ENCODE assay signal across 8 cellular contexts in the genomic region with DNA sequence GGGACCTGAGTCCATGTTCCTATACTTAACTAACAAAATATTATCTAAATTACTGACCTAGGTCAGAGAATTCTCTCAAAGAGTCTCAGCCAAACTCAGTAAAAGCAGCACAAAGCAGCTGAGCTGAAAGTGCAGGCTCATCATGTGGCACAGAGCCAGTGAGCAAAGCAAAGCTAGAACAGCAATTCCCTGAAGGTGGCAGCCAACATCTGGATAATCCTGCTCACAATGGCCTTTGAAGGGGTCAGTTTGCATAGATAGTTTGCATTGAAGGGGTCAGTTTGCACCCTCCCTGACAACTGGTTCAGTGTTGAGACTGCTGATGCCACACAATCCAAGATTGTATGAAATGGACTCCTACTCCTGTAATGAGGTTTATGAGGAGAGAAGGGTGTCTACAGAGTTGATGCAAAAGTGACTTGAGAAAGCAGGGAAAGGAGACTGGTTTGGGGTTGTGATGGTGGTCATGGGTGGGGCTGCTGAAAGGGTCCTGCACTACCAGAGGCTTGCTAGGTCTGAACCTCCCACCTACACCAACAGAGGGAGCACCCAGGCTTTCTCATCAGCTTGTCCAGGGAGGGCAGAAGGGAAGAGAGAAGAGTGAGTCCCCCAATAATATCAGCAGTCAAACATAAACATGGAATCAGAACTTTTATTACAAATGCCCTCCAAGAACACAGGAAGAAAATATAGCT. TPM values are rescaled to one million over a fixed set of nuclear protein-coding genes. Genes with fewer than 3 reads are reported as not detected.
DNase-seq lines count a peak whose midpoint lies in the region; ATAC-seq and TF ChIP-seq lines count a peak whose summit lies in the region.

No MANE protein-coding gene starts in this region.

- no peaks in the 10 kb centered on the region for H4K20me1 ChIP-seq in PC-3 (ENCODE audit: low read length)

- H3K9ac ChIP-seq in PC-3 (ENCODE audit: low read length) (no peak overlapping the region), mesenchymal stem cell (ENCODE audit: low read length) (no peak overlapping the region), colonic mucosa (ENCODE audit: low read depth in 2 of 2, low read length in 2 of 2) (no peak overlapping the region)

- no peaks in the 10 kb centered on the region for H3K79me2 ChIP-seq in PC-3 (ENCODE audit: low read length)

- no peak overlapping the region for H3K4ac ChIP-seq in mesenchymal stem cell (ENCODE audit: low read depth in 1 of 2, low read length in 2 of 2)

- no peaks in the 10 kb centered on the region for H3K9me3 ChIP-seq in PC-3 (ENCODE audit: low read length)
- no peaks in the 10 kb centered on the region for H3K9me3 ChIP-seq in mesenchymal stem cell (ENCODE audit: control insufficient read depth, low read length)
- H3K9me3 ChIP-seq in colonic mucosa: no peaks in the 10 kb centered on the region

- H3K27ac ChIP-seq in PC-3 (ENCODE audit: low read length): no peak overlapping the region
- no peak overlapping the region for H3K27ac ChIP-seq in mesenchymal stem cell (ENCODE audit: low read length, poor library complexity, severe bottlenecking)
- H3K27ac ChIP-seq in colonic mucosa: no peak overlapping the region

- H4K91ac ChIP-seq in mesenchymal stem cell (ENCODE audit: low read length): no peak overlapping the region

- no peak overlapping the region for H3K23ac ChIP-seq in mesenchymal stem cell (ENCODE audit: low read length in 2 of 2)

- intact Hi-C loops in PC-3 (cut with micrococcal nuclease): no loop called here
- intact Hi-C loops in colonic mucosa (cut with DNase I): no loop called here

- no peaks in the 10 kb centered on the region for H3K79me1 ChIP-seq in mesenchymal stem cell (replicated peaks; ENCODE audit: low read length, poor library complexity, severe bottlenecking)

- no peak overlapping the region for H2AFZ ChIP-seq in PC-3 (ENCODE audit: low read length)
- no peak overlapping the region for H2AFZ ChIP-seq in mesenchymal stem cell (ENCODE audit: low read depth, low read length)

- no peak overlapping the region for H2BK120ac ChIP-seq in mesenchymal stem cell (ENCODE audit: low read depth, low read length)

- CTCF ChIA-PET in PC-3 (lab: Charles Lee): no interaction called here

- H3K4me2 ChIP-seq in PC-3 (ENCODE audit: low read length) (no peak overlapping the region), mesenchymal stem cell (ENCODE audit: low read length, poor library complexity, severe bottlenecking) (no peak overlapping the region)

- H3K4me3 ChIP-seq in PC-3 (ENCODE audit: low read length): no peak overlapping the region
- H3K4me3 ChIP-seq in mesenchymal stem cell (ENCODE audit: insufficient read depth in 1 of 2, low read depth in 1 of 2, low read length in 2 of 2): no peak overlapping the region
- H3K4me3 ChIP-seq in colonic mucosa: no peak overlapping the region

- DNase-seq in PC-3: no peak
- DNase-seq in mesenchymal stem cell: peak; percentile 13
- DNase-seq in SK-N-DZ (ENCODE audit: low spot score): no peak
- no peak for DNase-seq in colonic mucosa
- no peak for DNase-seq in stimulated activated CD4-positive, alpha-beta T cell treated with anti-CD3 and anti-CD28 coated beads, Interleukin-12 subunit alpha, Interleukin-12 subunit beta, amount 100 ng/mL, for 4 hours
- no peak for DNase-seq in stimulated activated naive CD4-positive, alpha-beta T cell (lab: John Stamatoyannopoulos, UW)

- H2BK5ac ChIP-seq in mesenchymal stem cell (ENCODE audit: low read depth, low read length, poor library complexity, severe bottlenecking): no peak overlapping the region

- H2BK15ac ChIP-seq in mesenchymal stem cell (ENCODE audit: low read depth, poor library complexity, severe bottlenecking): no peak overlapping the region

- H2BK12ac ChIP-seq in mesenchymal stem cell (ENCODE audit: low read length in 2 of 2): no peak overlapping the region

- POLR2A ChIA-PET in PC-3 (lab: Charles Lee; ENCODE audit: unreplicated experiment): no interaction called here

- H3K4me1 ChIP-seq in PC-3 (ENCODE audit: insufficient read depth, low read length) (no peaks in the 10 kb centered on the region), mesenchymal stem cell (ENCODE audit: control insufficient read depth, insufficient read depth, low read depth, low read length) (peaks cover 6% of the 10 kb centered on the region), colonic mucosa (no peaks in the 10 kb centered on the region)

- H3K14ac ChIP-seq in mesenchymal stem cell (ENCODE audit: low read length in 2 of 2): no peak overlapping the region

- no peak overlapping the region for H3K18ac ChIP-seq in mesenchymal stem cell (ENCODE audit: low read depth in 1 of 2, low read length in 2 of 2)

- no peaks in the 10 kb centered on the region for H3K27me3 ChIP-seq in PC-3 (ENCODE audit: low read length)
- no peaks in the 10 kb centered on the region for H3K27me3 ChIP-seq in mesenchymal stem cell (ENCODE audit: control insufficient read depth in 1 of 2, insufficient read depth in 1 of 2, low read length in 2 of 2)
- no peaks in the 10 kb centered on the region for H3K27me3 ChIP-seq in colonic mucosa

- BruUV-seq in PC-3 (replicated peaks; lab: Mats Ljungman, UMichigan): no TSS peak

- ATAC-seq in GM18861 (IDR thresholded peaks at IDR 0.05; ENCODE audit: unreplicated experiment): peak; percentile 43
- peak; percentile 52 for ATAC-seq in HG02678 (IDR thresholded peaks at IDR 0.05; ENCODE audit: unreplicated experiment)
- no peak for ATAC-seq in PC-3

- H2AK5ac ChIP-seq in mesenchymal stem cell (ENCODE audit: low read length, severe bottlenecking): no peak overlapping the region

- H3K9me2 ChIP-seq in PC-3 (replicated peaks; ENCODE audit: low read length): no peaks in the 10 kb centered on the region

- H3K36me3 ChIP-seq in PC-3 (ENCODE audit: low read depth, low read length) (no peaks in the 10 kb centered on the region), mesenchymal stem cell (ENCODE audit: control insufficient read depth in 1 of 2, insufficient read depth in 2 of 2, low read depth in 1 of 2, low read length in 2 of 2) (no peaks in the 10 kb centered on the region), colonic mucosa (no peaks in the 10 kb centered on the region)

- H4K8ac ChIP-seq in mesenchymal stem cell (ENCODE audit: low read length): no peak overlapping the region

- peak; percentile 42 for TF ChIP-seq CTCF in PC-3 (conservative IDR thresholded peaks at IDR 0.05; ENCODE audit: low read depth, low read length)
- TF ChIP-seq CTCF in colonic mucosa (IDR thresholded peaks at IDR 0.05): no peak

- no peaks in the 10 kb centered on the region for H3F3A ChIP-seq in PC-3 (ENCODE audit: low read length, unreplicated experiment)

RNA-seq across cellular contexts. Expression of a gene that starts 39.7 kb away (rescaled TPM):
- total RNA-seq in PC-3 (2014; rRNA removed) (not detected in 2 replicates), colonic mucosa (under 1 TPM in 1 of 2 donors, not detected in 1; 0.49 TPM)
- polyA plus RNA-seq in mesenchymal stem cell (2013, experiment 1 of 2): 1.0 TPM
- 0.78 TPM for polyA plus RNA-seq in mesenchymal stem cell (2013, experiment 2 of 2)
- not detected in 2 replicates for polyA plus RNA-seq in SK-N-DZ (2014; cell fraction: cytosol; rRNA removed)
- not detected in 2 replicates for polyA plus RNA-seq in SK-N-DZ (2014; cell fraction: nucleus; rRNA removed)
